ENCODE assay signal across 1 cellular context in the genomic region with DNA sequence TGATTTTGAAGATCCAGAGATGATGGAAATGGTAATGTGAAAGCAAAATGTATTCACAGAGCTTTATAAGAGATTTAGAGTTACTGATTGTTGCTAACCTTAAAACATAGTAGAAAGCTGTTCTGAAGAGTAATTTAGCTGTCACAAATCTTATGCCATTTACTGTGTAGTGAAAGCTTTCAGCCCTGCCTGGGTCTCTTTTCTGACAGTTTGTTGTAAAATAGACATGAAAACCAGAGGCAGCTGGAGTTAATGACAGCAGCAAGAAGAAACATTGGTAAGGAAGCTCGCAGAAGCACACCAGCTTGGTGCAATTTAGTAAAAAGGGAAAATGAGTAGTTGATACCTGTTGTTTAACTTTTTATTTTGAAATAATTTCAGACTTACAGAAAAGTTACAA.
TF ChIP-seq lines count a peak whose summit lies in the region.

No MANE protein-coding gene starts in this region.

TF ChIP-seq in HepG2, 621 proteins besides CTCF, POLR2A, EP300 and RAD21:
- TF ChIP-seq ARID2 (CRISPR knock-in tag; IDR thresholded peaks at IDR 0.05; ENCODE audit: borderline replicate concordance) (no peak), ZNF674 (CRISPR knock-in tag; IDR thresholded peaks at IDR 0.05; ENCODE audit: low read depth) (no peak), IRF2 (CRISPR knock-in tag; IDR thresholded peaks at IDR 0.05) (no peak), PITX1 (CRISPR knock-in tag; IDR thresholded peaks at IDR 0.05) (no peak), ZFP62 (CRISPR knock-in tag; IDR thresholded peaks at IDR 0.05) (no peak), ZSCAN9 (CRISPR knock-in tag; IDR thresholded peaks at IDR 0.05; ENCODE audit: borderline replicate concordance) (no peak), PHB2 (IDR thresholded peaks at IDR 0.05; ENCODE audit: partially characterized antibody) (no peak), ZSCAN30 (CRISPR knock-in tag; IDR thresholded peaks at IDR 0.05) (no peak), SIX4 (CRISPR knock-in tag; IDR thresholded peaks at IDR 0.05) (no peak), ZNF567 (CRISPR knock-in tag; IDR thresholded peaks at IDR 0.05; ENCODE audit: borderline replicate concordance) (no peak), ZFX (CRISPR knock-in tag; IDR thresholded peaks at IDR 0.05; ENCODE audit: low read depth) (no peak)
